ENCODE assay signal across 8 cellular contexts in the genomic region with DNA sequence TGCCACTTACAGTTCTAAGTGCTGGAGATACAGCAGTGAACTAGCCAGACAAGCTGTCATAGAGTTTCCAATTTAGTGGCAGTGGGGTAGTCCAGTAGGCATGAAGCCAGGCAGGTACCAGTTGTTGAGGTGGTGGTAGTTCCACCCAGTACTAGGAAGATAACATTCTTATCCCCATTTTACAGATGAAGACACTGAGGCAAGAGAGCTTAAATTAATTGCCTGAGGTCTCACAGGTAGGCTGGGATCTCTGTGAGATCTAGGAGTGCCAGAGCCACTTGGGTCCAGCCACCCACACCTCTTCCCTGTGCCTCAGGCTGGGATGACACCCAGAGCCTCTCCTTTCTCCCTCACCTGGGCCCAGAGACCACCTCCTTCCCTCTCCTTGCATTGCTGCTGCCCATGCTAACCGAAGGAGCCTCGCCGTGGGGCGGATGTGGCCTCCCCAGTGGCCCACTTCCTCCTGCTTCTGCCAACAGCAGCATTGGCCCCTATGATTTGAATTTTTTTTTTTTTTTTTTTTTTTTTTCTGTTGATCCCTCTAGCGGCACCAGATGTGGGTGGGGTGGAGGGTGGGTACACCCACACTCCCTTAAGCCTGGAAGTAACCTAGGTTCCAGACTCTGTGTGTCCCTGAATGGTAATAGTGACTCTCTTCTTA.
A peak's percentile ranks its signal among the peaks of the same experiment; 100 is the strongest.
DNase-seq lines count a peak whose midpoint lies in the region; ATAC-seq and TF ChIP-seq lines count a peak whose summit lies in the region.

No MANE protein-coding gene starts in this region.

- no peak overlapping the region for H2BK15ac ChIP-seq in neuronal stem cell (ENCODE audit: low read length)

- CTCF ChIA-PET in GM10248 (lab: Yijun Ruan, JAX) (interaction anchor here (1.3 to 2.7 kb wide), 5 partner anchors 12 to 147 kb away, joined by 3 to 8 read pairs (median 5); no protein-coding TSS in a partner anchor), WTC11 (lab: Charles Lee) (no interaction called here)

- no peak overlapping the region for H4K8ac ChIP-seq in neuronal stem cell (ENCODE audit: low read depth, low read length)

- H3K23ac ChIP-seq in neuronal stem cell (ENCODE audit: low read depth, low read length, poor library complexity): no peak overlapping the region

- H2BK120ac ChIP-seq in neuronal stem cell (ENCODE audit: low read depth, low read length): no peak overlapping the region

- no peaks in the 10 kb centered on the region for H3K9me3 ChIP-seq in neuronal stem cell (replicated peaks in 1 of 2; ENCODE audit: control insufficient read depth in 2 of 2, insufficient read depth in 1 of 2, low read depth in 1 of 2, low read length in 2 of 2)

- intact Hi-C loops in activated T-helper 1 cell treated with anti-CD3 and anti-CD28 coated beads, Interleukin-12 subunit alpha, Interleukin-12 subunit beta, Interleukin-2, Interleukin-4 antibody, amounts not matched to agents 30 ng/mL and 10 ng/mL and 1 ng/mL, durations not matched to agents 14 hours and 24 hours and 36 hours (cut with micrococcal nuclease): loop anchor here (2.0 kb wide), 1 partner anchor 147 kb away; no protein-coding TSS in a partner anchor

- no peak overlapping the region for H2AFZ ChIP-seq in neuronal stem cell (ENCODE audit: low read length)

- peaks cover 22% of the 10 kb centered on the region for H3K36me3 Mint-ChIP-seq in activated T-helper 1 cell treated with anti-CD3 and anti-CD28 coated beads, Interleukin-12 subunit alpha, Interleukin-12 subunit beta, Interleukin-2, Interleukin-4 antibody, amounts not matched to agents 30 ng/mL and 10 ng/mL and 1 ng/mL, durations not matched to agents 14 hours and 24 hours and 36 hours (ENCODE audit: low read depth)
- no peaks in the 10 kb centered on the region for H3K36me3 Mint-ChIP-seq in WTC11

- peaks cover 3% of the 10 kb centered on the region for H3K9me3 Mint-ChIP-seq in activated T-helper 1 cell treated with anti-CD3 and anti-CD28 coated beads, Interleukin-12 subunit alpha, Interleukin-12 subunit beta, Interleukin-2, Interleukin-4 antibody, amounts not matched to agents 30 ng/mL and 10 ng/mL and 1 ng/mL, durations not matched to agents 14 hours and 24 hours and 36 hours
- no peaks in the 10 kb centered on the region for H3K9me3 Mint-ChIP-seq in WTC11

- H3K4me3 Mint-ChIP-seq in activated T-helper 1 cell treated with anti-CD3 and anti-CD28 coated beads, Interleukin-12 subunit alpha, Interleukin-12 subunit beta, Interleukin-2, Interleukin-4 antibody, amounts not matched to agents 30 ng/mL and 10 ng/mL and 1 ng/mL, durations not matched to agents 14 hours and 24 hours and 36 hours: peak overlapping the region; percentile 41
- H3K4me3 Mint-ChIP-seq in WTC11: no peak overlapping the region

- H3K27me3 Mint-ChIP-seq in activated T-helper 1 cell treated with anti-CD3 and anti-CD28 coated beads, Interleukin-12 subunit alpha, Interleukin-12 subunit beta, Interleukin-2, Interleukin-4 antibody, amounts not matched to agents 30 ng/mL and 10 ng/mL and 1 ng/mL, durations not matched to agents 14 hours and 24 hours and 36 hours (ENCODE audit: insufficient read depth): no peaks in the 10 kb centered on the region
- H3K27me3 Mint-ChIP-seq in WTC11 (ENCODE audit: low read depth): no peaks in the 10 kb centered on the region; the same call in 1 of the 2 replicates

- no peaks in the 10 kb centered on the region for H3K79me1 ChIP-seq in neuronal stem cell (ENCODE audit: low read depth, low read length)

- no peak overlapping the region for H3K4ac ChIP-seq in neuronal stem cell (ENCODE audit: low read length)

- no peak for ATAC-seq in WTC11

- H3K36me3 ChIP-seq in neuronal stem cell (replicated peaks in 1 of 2; ENCODE audit: control insufficient read depth in 2 of 2, insufficient read depth in 2 of 2, low read length in 2 of 2): no peaks in the 10 kb centered on the region

- no peak overlapping the region for H2AK5ac ChIP-seq in neuronal stem cell (ENCODE audit: low read depth, low read length)

- H2BK5ac ChIP-seq in neuronal stem cell (ENCODE audit: low read length): no peak overlapping the region

- H3K4me2 ChIP-seq in neuronal stem cell (ENCODE audit: insufficient read depth, low read length, poor library complexity, severe bottlenecking): no peak overlapping the region

- H3K9ac ChIP-seq in neuronal stem cell (ENCODE audit: low read depth, low read length, poor library complexity): no peak overlapping the region

- peaks cover 0 to 4% (median 0%) of the 10 kb centered on the region in 3 experiments for H3K27me3 ChIP-seq in neuronal stem cell (ENCODE audit: control insufficient read depth in 3 of 3, insufficient read depth in 3 of 3, low read depth in 1 of 3, low read length in 3 of 3)

- no peak overlapping the region for H3K4me3 ChIP-seq in neuronal stem cell (ENCODE audit: low read length in 2 of 2)

- no CpG with 5 or more reads among the region's 5 CpGs for WGBS in neuronal stem cell (ENCODE audit: extremely low coverage in 2 of 2, insufficient read length in 2 of 2, insufficient replicate concordance in 1 of 2), 2 donors

- no peak overlapping the region for H3K14ac ChIP-seq in neuronal stem cell (ENCODE audit: low read length)

- H2BK12ac ChIP-seq in neuronal stem cell (ENCODE audit: low read length): no peak overlapping the region

- DNase-seq in GM10248 (ENCODE audit: extremely low spot score) (peak; percentile 36), NOMO-1 treated with DMSO at 0.1 percent for 48 hours (lab: John Stamatoyannopoulos, UW; ENCODE audit: unreplicated experiment) (peak; percentile 53), neuronal stem cell (ENCODE audit: low spot score) (no peak), iPS-NIHi11 (ENCODE audit: low spot score) (no peak), WTC11 (ENCODE audit: low spot score) (no peak), cortex of kidney (lab: John Stamatoyannopoulos, UW) (no peak), DMS79 (lab: John Stamatoyannopoulos, UW) (no peak)
- peak; percentile 60 for DNase-seq in activated T-helper 1 cell treated with anti-CD3 and anti-CD28 coated beads, Interleukin-12 subunit alpha, Interleukin-12 subunit beta, Interleukin-2, Interleukin-4 antibody, amounts not matched to agents 30 ng/mL and 10 ng/mL and 1 ng/mL, durations not matched to agents 14 hours and 24 hours and 36 hours (ENCODE audit: low spot score)

- H3K4me1 Mint-ChIP-seq in activated T-helper 1 cell treated with anti-CD3 and anti-CD28 coated beads, Interleukin-12 subunit alpha, Interleukin-12 subunit beta, Interleukin-2, Interleukin-4 antibody, amounts not matched to agents 30 ng/mL and 10 ng/mL and 1 ng/mL, durations not matched to agents 14 hours and 24 hours and 36 hours (ENCODE audit: low read depth): peaks cover 74% of the 10 kb centered on the region
- peaks cover 18% of the 10 kb centered on the region for H3K4me1 Mint-ChIP-seq in WTC11

- peaks cover 0 to 17% of the 10 kb centered on the region in 2 donors for H3K4me1 ChIP-seq in neuronal stem cell (ENCODE audit: control insufficient read depth in 2 of 2, insufficient read depth in 1 of 2, low read depth in 1 of 2, low read length in 2 of 2)

- H4K91ac ChIP-seq in neuronal stem cell (ENCODE audit: low read depth, low read length, poor library complexity): no peak overlapping the region

- POLR2A ChIA-PET in GM10248 (lab: Yijun Ruan, JAX) (no interaction called here), WTC11 (lab: Charles Lee) (interaction anchor here (0.6 kb wide), 1 partner anchor 46 kb away, joined by 4 read pairs; no protein-coding TSS in a partner anchor)

- H3K18ac ChIP-seq in neuronal stem cell (ENCODE audit: low read length): peak overlapping the region; percentile 46

- TF ChIP-seq CTCF in GM10248 (IDR thresholded peaks at IDR 0.05; ENCODE audit: control extremely low read depth, extremely low read depth, low read depth, missing control alignments): no peak
- no peak for TF ChIP-seq CTCF in WTC11 (IDR thresholded peaks at IDR 0.05)

- peak overlapping the region; percentile 92 for H3K27ac Mint-ChIP-seq in activated T-helper 1 cell treated with anti-CD3 and anti-CD28 coated beads, Interleukin-12 subunit alpha, Interleukin-12 subunit beta, Interleukin-2, Interleukin-4 antibody, amounts not matched to agents 30 ng/mL and 10 ng/mL and 1 ng/mL, durations not matched to agents 14 hours and 24 hours and 36 hours
- no peak overlapping the region for H3K27ac Mint-ChIP-seq in WTC11

- H3K27ac ChIP-seq in neuronal stem cell (replicated peaks; ENCODE audit: low read length): no peak overlapping the region

TF ChIP-seq in WTC11, 78 proteins besides CTCF, POLR2A, EP300 and RAD21 (continues in another document):
- TF ChIP-seq OVOL2 (CRISPR knock-in tag; IDR thresholded peaks at IDR 0.05; ENCODE audit: borderline replicate concordance) (no peak), CREB1 (CRISPR knock-in tag; IDR thresholded peaks at IDR 0.05) (no peak), ELF4 (CRISPR knock-in tag; IDR thresholded peaks at IDR 0.05; ENCODE audit: low read depth) (no peak), RELA (CRISPR knock-in tag; IDR thresholded peaks at IDR 0.05; ENCODE audit: borderline replicate concordance) (no peak)
- TF ChIP-seq, protein P1, sequence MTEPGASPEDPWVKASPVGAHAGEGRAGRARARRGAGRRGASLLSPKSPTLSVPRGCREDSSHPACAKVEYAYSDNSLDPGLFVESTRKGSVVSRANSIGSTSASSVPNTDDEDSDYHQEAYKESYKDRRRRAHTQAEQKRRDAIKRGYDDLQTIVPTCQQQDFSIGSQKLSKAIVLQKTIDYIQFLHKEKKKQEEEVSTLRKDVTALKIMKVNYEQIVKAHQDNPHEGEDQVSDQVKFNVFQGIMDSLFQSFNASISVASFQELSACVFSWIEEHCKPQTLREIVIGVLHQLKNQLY (CRISPR knock-in tag; IDR thresholded peaks at IDR 0.05): no peak
- TF ChIP-seq, protein P2, sequence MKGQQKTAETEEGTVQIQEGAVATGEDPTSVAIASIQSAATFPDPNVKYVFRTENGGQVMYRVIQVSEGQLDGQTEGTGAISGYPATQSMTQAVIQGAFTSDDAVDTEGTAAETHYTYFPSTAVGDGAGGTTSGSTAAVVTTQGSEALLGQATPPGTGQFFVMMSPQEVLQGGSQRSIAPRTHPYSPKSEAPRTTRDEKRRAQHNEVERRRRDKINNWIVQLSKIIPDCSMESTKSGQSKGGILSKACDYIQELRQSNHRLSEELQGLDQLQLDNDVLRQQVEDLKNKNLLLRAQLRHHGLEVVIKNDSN (CRISPR knock-in tag; IDR thresholded peaks at IDR 0.05): no peak
- TF ChIP-seq, protein P3, sequence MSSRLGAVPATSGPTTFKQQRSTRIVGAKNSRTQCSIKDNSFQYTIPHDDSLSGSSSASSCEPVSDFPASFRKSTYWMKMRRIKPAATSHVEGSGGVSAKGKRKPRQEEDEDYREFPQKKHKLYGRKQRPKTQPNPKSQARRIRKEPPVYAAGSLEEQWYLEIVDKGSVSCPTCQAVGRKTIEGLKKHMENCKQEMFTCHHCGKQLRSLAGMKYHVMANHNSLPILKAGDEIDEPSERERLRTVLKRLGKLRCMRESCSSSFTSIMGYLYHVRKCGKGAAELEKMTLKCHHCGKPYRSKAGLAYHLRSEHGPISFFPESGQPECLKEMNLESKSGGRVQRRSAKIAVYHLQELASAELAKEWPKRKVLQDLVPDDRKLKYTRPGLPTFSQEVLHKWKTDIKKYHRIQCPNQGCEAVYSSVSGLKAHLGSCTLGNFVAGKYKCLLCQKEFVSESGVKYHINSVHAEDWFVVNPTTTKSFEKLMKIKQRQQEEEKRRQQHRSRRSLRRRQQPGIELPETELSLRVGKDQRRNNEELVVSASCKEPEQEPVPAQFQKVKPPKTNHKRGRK (CRISPR knock-in tag; IDR thresholded peaks at IDR 0.05; ENCODE audit: borderline replicate concordance): no peak

Comparison
In these comparisons a context has a peak if more than half of its experiments do, and no peak if none do; other contexts are left out.
1. DNase-seq: peak in GM10248 (single experiment), NOMO-1 treated with DMSO at 0.1 percent for 48 hours (single experiment) and activated T-helper 1 cell treated with anti-CD3 and anti-CD28 coated beads, Interleukin-12 subunit alpha, Interleukin-12 subunit beta, Interleukin-2, Interleukin-4 antibody, amounts not matched to agents 30 ng/mL and 10 ng/mL and 1 ng/mL, durations not matched to agents 14 hours and 24 hours and 36 hours (single experiment); none in neuronal stem cell (single experiment), iPS-NIHi11 (single experiment), WTC11 (single experiment), cortex of kidney (single experiment) and DMS79 (single experiment).